Comparison of ENCODE assay signal across 29 cellular contexts in genomic region chr12:536751-537150, GRCh38.
"Had no signal": no experiment of that assay in that cellular context is flagged by ENCODE, and none has a peak within 500 bp of the region (broad histone marks: within the 10 kb centered on the region; RNA-seq: fewer than 3 reads in every experiment).

No MANE protein-coding gene starts in this region.

- H3K4me3 Mint-ChIP-seq: activated naive CD4-positive, alpha-beta T cell treated with anti-CD3 and anti-CD28 coated beads for 36 hours; dendritic cell treated with granulocyte-macrophage colony-stimulating factor and Interleukin-4, amounts not matched to agents 40 ng/mL and 50 ng/mL, for 4 days; memory B cell; natural killer cell treated with Interleukin-12 subunit alpha and Interleukin-12 subunit beta and Interleukin-15 and Interleukin-18, amount 100 ng/mL, for 72 hours; stimulated activated memory B cell treated with anti-CD40 and anti-IgM and Interleukin-4, amounts not matched to agents 10 μg/mL and 1 μg/mL and 100 μg/mL, for 72 hours; stimulated activated naive CD8-positive, alpha-beta T cell treated with anti-CD3 and anti-CD28 coated beads, Interleukin-15, amount 100 ng/mL, for 72 hours had no signal

- H3K4me1 ChIP-seq: psoas muscle, sigmoid colon had no signal

- H3K27me3 Mint-ChIP-seq: natural killer cell treated with Interleukin-12 subunit alpha and Interleukin-12 subunit beta and Interleukin-15 and Interleukin-18, amount 100 ng/mL, for 72 hours had no signal

- H3K27ac Mint-ChIP-seq: activated naive CD4-positive, alpha-beta T cell treated with anti-CD3 and anti-CD28 coated beads for 36 hours; dendritic cell treated with granulocyte-macrophage colony-stimulating factor and Interleukin-4, amounts not matched to agents 40 ng/mL and 50 ng/mL, for 4 days; memory B cell; natural killer cell treated with Interleukin-12 subunit alpha and Interleukin-12 subunit beta and Interleukin-15 and Interleukin-18, amount 100 ng/mL, for 72 hours; stimulated activated memory B cell treated with anti-CD40 and anti-IgM and Interleukin-4, amounts not matched to agents 10 μg/mL and 1 μg/mL and 100 μg/mL, for 72 hours; stimulated activated naive CD8-positive, alpha-beta T cell treated with anti-CD3 and anti-CD28 coated beads, Interleukin-15, amount 100 ng/mL, for 72 hours had no signal

- H2AFZ ChIP-seq: parathyroid adenoma had no signal

- FAIRE-seq: astrocyte, keratinocyte, small intestine, TTC549 had no signal

- H3K4me1 Mint-ChIP-seq: memory B cell; stimulated activated memory B cell treated with anti-CD40 and anti-IgM and Interleukin-4, amounts not matched to agents 10 μg/mL and 1 μg/mL and 100 μg/mL, for 72 hours had no signal

- H3K27me3 ChIP-seq: sigmoid colon, thyroid gland had no signal

- H3K9ac ChIP-seq: parathyroid adenoma had no signal

- DNase-seq: activated CD4-positive, alpha-beta T cell treated with anti-CD3 and anti-CD28 coated beads for 4 hours; activated CD4-positive, alpha-beta T cell treated with anti-CD3 and anti-CD28 coated beads, Interleukin-2, amount 50 U/mL, for 4 hours; activated effector memory CD4-positive, alpha-beta T cell treated with Interleukin-2 at 50 U/mL for 16 hours; activated naive CD4-positive, alpha-beta T cell treated with anti-CD3 and anti-CD28 coated beads for 36 hours; activated T-cell treated with anti-CD3 and anti-CD28 coated beads for 4 hours; amniotic stem cell; central memory CD4-positive, alpha-beta T cell; hippocampal formation; left cardiac atrium; left ventricle myocardium superior; midbrain; psoas muscle; sigmoid colon; small intestine; stimulated activated CD4-positive, alpha-beta T cell treated with anti-CD3 and anti-CD28 coated beads, Interleukin-1b, Interleukin-23, amount 100 ng/mL, for 48 hours; stimulated activated CD4-positive, alpha-beta T cell treated with anti-CD3 and anti-CD28 coated beads, Interleukin-4, amount 100 ng/mL, for 4 hours; stimulated activated CD8-positive, alpha-beta memory T cell treated with anti-CD3 and anti-CD28 coated beads, Interleukin-4, amount 100 ng/mL, for 48 hours; stimulated activated naive CD8-positive, alpha-beta T cell treated with anti-CD3 and anti-CD28 coated beads, Interleukin-15, amount 100 ng/mL, for 72 hours; thyroid gland had no signal

- H3K4me3 ChIP-seq: gastroesophageal sphincter, psoas muscle, sigmoid colon, thyroid gland had no signal

- H3K9me3 ChIP-seq: psoas muscle, sigmoid colon, thyroid gland had no signal

- ATAC-seq: gastroesophageal sphincter; left cardiac atrium; left ventricle myocardium superior; natural killer cell treated with Interleukin-12 subunit alpha and Interleukin-12 subunit beta and Interleukin-15 and Interleukin-18, amount 100 ng/mL, for 72 hours; psoas muscle; stimulated activated memory B cell treated with anti-CD40 and anti-IgM and Interleukin-4, amounts not matched to agents 10 μg/mL and 1 μg/mL and 100 μg/mL, for 72 hours; stimulated activated naive CD8-positive, alpha-beta T cell treated with anti-CD3 and anti-CD28 coated beads, Interleukin-15, amount 100 ng/mL, for 72 hours had no signal

- H3K36me3 ChIP-seq: gastroesophageal sphincter, sigmoid colon, thyroid gland had no signal

- H3K27ac ChIP-seq: gastroesophageal sphincter, parathyroid adenoma, psoas muscle, sigmoid colon, thyroid gland, VCaP had no signal
